18 cellular contexts compared by ENCODE assay signal in genomic region chr2:8622199-8622911, GRCh38.
"Had no signal": no experiment of that assay in that cellular context is flagged by ENCODE, and none has a peak within 500 bp of the region (broad histone marks: within the 10 kb centered on the region; RNA-seq: fewer than 3 reads in every experiment).

No MANE protein-coding gene starts in this region.

- H3K9me3 ChIP-seq: pancreas, suprapubic skin had no signal

- H3K36me3 ChIP-seq: pancreas, suprapubic skin had no signal

- H3K27ac ChIP-seq: epithelial cell of prostate, pancreas, suprapubic skin, VCaP had no signal

- H3K27ac Mint-ChIP-seq: activated CD4-positive, alpha-beta memory T cell treated with anti-CD3 and anti-CD28 coated beads for 36 hours; activated CD8-positive, alpha-beta memory T cell treated with anti-CD3 and anti-CD28 coated beads, Interleukin-2, amount 10 ng/mL, durations not matched to agents 7 days and 5 days; activated naive CD8-positive, alpha-beta T cell treated with anti-CD3 and anti-CD28 coated beads for 36 hours had no signal

- H3K4me1 Mint-ChIP-seq: activated naive CD8-positive, alpha-beta T cell treated with anti-CD3 and anti-CD28 coated beads for 36 hours had no signal

- H3K27me3 ChIP-seq: pancreas, suprapubic skin had no signal

- H3K27me3 Mint-ChIP-seq: type B pancreatic cell had no signal

- H3K9me3 Mint-ChIP-seq: activated CD4-positive, alpha-beta memory T cell treated with anti-CD3 and anti-CD28 coated beads for 36 hours; activated naive CD8-positive, alpha-beta T cell treated with anti-CD3 and anti-CD28 coated beads for 36 hours; activated T-cell treated with anti-CD3 and anti-CD28 coated beads, Interleukin-2, amount 50 U/mL, for 4 hours; neural crest cell had no signal

- DNase-seq: activated CD4-positive, alpha-beta memory T cell treated with anti-CD3 and anti-CD28 coated beads for 36 hours; activated CD4-positive, alpha-beta T cell treated with anti-CD3 and anti-CD28 coated beads for 1 hour; activated CD8-positive, alpha-beta memory T cell treated with anti-CD3 and anti-CD28 coated beads, Interleukin-2, amount 10 ng/mL, durations not matched to agents 7 days and 5 days; activated gamma-delta T cell treated with Interleukin-2 at 50 U/mL for 16 hours; activated naive CD8-positive, alpha-beta T cell treated with anti-CD3 and anti-CD28 coated beads for 36 hours; activated T-cell treated with anti-CD3 and anti-CD28 coated beads, Interleukin-2, amount 50 U/mL, for 4 hours; cerebellar nuclear complex; dermis blood vessel endothelial cell; foreskin melanocyte; left ventricle myocardium superior; mesenchymal stem cell; pancreas; stimulated activated naive CD4-positive, alpha-beta T cell treated with Interleukin-2 at 50 U/mL for 16 hours had no signal

- H3K4me3 ChIP-seq: pancreas, suprapubic skin had no signal

- H3K36me3 Mint-ChIP-seq: activated CD4-positive, alpha-beta memory T cell treated with anti-CD3 and anti-CD28 coated beads for 36 hours; activated CD8-positive, alpha-beta memory T cell treated with anti-CD3 and anti-CD28 coated beads, Interleukin-2, amount 10 ng/mL, durations not matched to agents 7 days and 5 days; activated naive CD8-positive, alpha-beta T cell treated with anti-CD3 and anti-CD28 coated beads for 36 hours had no signal

- ATAC-seq: activated CD8-positive, alpha-beta memory T cell treated with anti-CD3 and anti-CD28 coated beads, Interleukin-2, amount 10 ng/mL, durations not matched to agents 7 days and 5 days; activated T-cell treated with anti-CD3 and anti-CD28 coated beads, Interleukin-2, amount 50 U/mL, for 4 hours; left ventricle myocardium superior; pancreas had no signal

- H3K4me3 Mint-ChIP-seq: activated CD4-positive, alpha-beta memory T cell treated with anti-CD3 and anti-CD28 coated beads for 36 hours; activated CD8-positive, alpha-beta memory T cell treated with anti-CD3 and anti-CD28 coated beads, Interleukin-2, amount 10 ng/mL, durations not matched to agents 7 days and 5 days; activated naive CD8-positive, alpha-beta T cell treated with anti-CD3 and anti-CD28 coated beads for 36 hours; activated T-cell treated with anti-CD3 and anti-CD28 coated beads, Interleukin-2, amount 50 U/mL, for 4 hours; neural crest cell; type B pancreatic cell had no signal

- H3K4me1 ChIP-seq: suprapubic skin had no signal
